ENCODE assay signal across 15 cellular contexts in genomic region chr1:27057801-27058647, GRCh38. TPM values are rescaled to one million over a fixed set of nuclear protein-coding genes. Genes with fewer than 3 reads are reported as not detected.
DNase-seq lines count a peak whose midpoint lies in the region; ATAC-seq and TF ChIP-seq lines count a peak whose summit lies in the region.
"Had no signal": no experiment of that assay in that cellular context is flagged by ENCODE, and none has a peak within 500 bp of the region (broad histone marks: within the 10 kb centered on the region; RNA-seq: fewer than 3 reads in every experiment).

No MANE protein-coding gene starts in this region.

- intact Hi-C loops in activated CD4-positive, alpha-beta T cell treated with anti-CD3 and anti-CD28 coated beads for 36 hours (cut with DNase I, micrococcal nuclease), result no loop called here
- intact Hi-C loops in naive thymus-derived CD4-positive, alpha-beta T cell (cut with micrococcal nuclease), result no loop called here

- peaks cover 2% of the 10 kb centered on the region for H3K27me3 Mint-ChIP-seq in endodermal cell (ENCODE audit: insufficient read depth)
- no peaks in the 10 kb centered on the region for H3K27me3 Mint-ChIP-seq in osteocyte (ENCODE audit: unreplicated experiment)
- no peaks in the 10 kb centered on the region for H3K27me3 Mint-ChIP-seq in activated CD4-positive, alpha-beta T cell treated with anti-CD3 and anti-CD28 coated beads for 36 hours
- peaks cover 0 to 2% (median 0%) of the 10 kb centered on the region in 5 donors for H3K27me3 Mint-ChIP-seq in naive thymus-derived CD4-positive, alpha-beta T cell
- H3K27me3 Mint-ChIP-seq: IgD-negative memory B cell; naive thymus-derived CD8-positive, alpha-beta T cell had no signal

- H3K36me3 Mint-ChIP-seq in endodermal cell (ENCODE audit: low read depth) (no peaks in the 10 kb centered on the region), osteocyte (ENCODE audit: unreplicated experiment) (no peaks in the 10 kb centered on the region)
- H3K36me3 Mint-ChIP-seq in activated CD4-positive, alpha-beta T cell treated with anti-CD3 and anti-CD28 coated beads for 36 hours (ENCODE audit: low read depth), result no peaks in the 10 kb centered on the region
- H3K36me3 Mint-ChIP-seq in naive thymus-derived CD4-positive, alpha-beta T cell, result no peaks in the 10 kb centered on the region
- H3K36me3 Mint-ChIP-seq: CD4-positive, CD25-positive, alpha-beta regulatory T cell; IgD-negative memory B cell; naive thymus-derived CD8-positive, alpha-beta T cell had no signal

- H3K4me3 ChIP-seq in endodermal cell (ENCODE audit: low read length), result no peak overlapping the region
- no peak overlapping the region for H3K4me3 ChIP-seq in naive thymus-derived CD4-positive, alpha-beta T cell (ENCODE audit: low read length)
- H3K4me3 ChIP-seq: Peyer's patch, thoracic aorta had no signal

- H3K4me1 Mint-ChIP-seq in endodermal cell (peaks cover 20% of the 10 kb centered on the region), osteocyte (ENCODE audit: unreplicated experiment) (peaks cover 11% of the 10 kb centered on the region)
- H3K4me1 Mint-ChIP-seq in activated CD4-positive, alpha-beta T cell treated with anti-CD3 and anti-CD28 coated beads for 36 hours, result no peaks in the 10 kb centered on the region
- H3K4me1 Mint-ChIP-seq in naive thymus-derived CD4-positive, alpha-beta T cell, result no peaks in the 10 kb centered on the region
- H3K4me1 Mint-ChIP-seq: CD4-positive, CD25-positive, alpha-beta regulatory T cell; IgD-negative memory B cell; naive thymus-derived CD8-positive, alpha-beta T cell had no signal

- no peaks in the 10 kb centered on the region for H3K9me3 ChIP-seq in endodermal cell (ENCODE audit: control insufficient read depth, low read length)
- H3K9me3 ChIP-seq in naive thymus-derived CD4-positive, alpha-beta T cell (ENCODE audit: control insufficient read depth in 2 of 3, low read length in 3 of 3), result no peaks in the 10 kb centered on the region
- H3K9me3 ChIP-seq: Peyer's patch, thoracic aorta had no signal

- no peaks in the 10 kb centered on the region for H3K27me3 ChIP-seq in endodermal cell (ENCODE audit: control insufficient read depth, insufficient read depth, low read length, poor library complexity, severe bottlenecking)
- no peaks in the 10 kb centered on the region for H3K27me3 ChIP-seq in naive thymus-derived CD4-positive, alpha-beta T cell (ENCODE audit: control insufficient read depth in 2 of 2, insufficient read depth in 2 of 2, low read length in 2 of 2)
- H3K27me3 ChIP-seq: Peyer's patch had no signal

- peaks cover 4% of the 10 kb centered on the region for H3K4me1 ChIP-seq in endodermal cell (ENCODE audit: control insufficient read depth, insufficient read depth, low read length)
- no peaks in the 10 kb centered on the region for H3K4me1 ChIP-seq in naive thymus-derived CD4-positive, alpha-beta T cell (ENCODE audit: control insufficient read depth in 2 of 2, insufficient read depth in 2 of 2, low read length in 2 of 2)

- H3K4me3 Mint-ChIP-seq in endodermal cell, result no peak overlapping the region
- H3K4me3 Mint-ChIP-seq in osteocyte (ENCODE audit: unreplicated experiment), result no peak overlapping the region
- no peak overlapping the region for H3K4me3 Mint-ChIP-seq in activated CD4-positive, alpha-beta T cell treated with anti-CD3 and anti-CD28 coated beads for 36 hours
- H3K4me3 Mint-ChIP-seq in naive thymus-derived CD4-positive, alpha-beta T cell, result no peak overlapping the region
- H3K4me3 Mint-ChIP-seq: activated T-cell treated with anti-CD3 and anti-CD28 coated beads, Interleukin-2, amount 50 U/mL, for 72 hours; CD4-positive, CD25-positive, alpha-beta regulatory T cell; IgD-negative memory B cell; naive thymus-derived CD8-positive, alpha-beta T cell had no signal

- WGBS in endodermal cell (ENCODE audit: insufficient coverage in 1 of 2, insufficient read length in 1 of 2), 2 experiments, result 72 to 74% methylated on average over 11 to 13 of the region's 13 CpGs

- H3K36me3 ChIP-seq in endodermal cell (ENCODE audit: control insufficient read depth, insufficient read depth, low read length), result no peaks in the 10 kb centered on the region
- no peaks in the 10 kb centered on the region for H3K36me3 ChIP-seq in naive thymus-derived CD4-positive, alpha-beta T cell (ENCODE audit: control insufficient read depth in 2 of 3, insufficient read depth in 3 of 3, low read length in 3 of 3)
- H3K36me3 ChIP-seq: Peyer's patch, thoracic aorta had no signal

- no peak for TF ChIP-seq CTCF in endodermal cell (conservative IDR thresholded peaks at IDR 0.05)
- no peak for TF ChIP-seq CTCF in osteocyte (IDR thresholded peaks at IDR 0.05)

- ATAC-seq in GM21526 (IDR thresholded peaks at IDR 0.05; ENCODE audit: low FRiP score, unreplicated experiment) (no peak), GM18907 (IDR thresholded peaks at IDR 0.05; ENCODE audit: unreplicated experiment) (no peak)
- ATAC-seq in activated CD4-positive, alpha-beta T cell treated with anti-CD3 and anti-CD28 coated beads for 36 hours, result no peak
- ATAC-seq in naive thymus-derived CD4-positive, alpha-beta T cell, result no peak
- ATAC-seq: activated T-cell treated with anti-CD3 and anti-CD28 coated beads, Interleukin-2, amount 50 U/mL, for 72 hours; naive thymus-derived CD8-positive, alpha-beta T cell had no signal

- POLR2A ChIA-PET in activated CD4-positive, alpha-beta T cell treated with anti-CD3 and anti-CD28 coated beads for 36 hours (lab: Charles Lee), result no interaction called here
- POLR2A ChIA-PET in naive thymus-derived CD4-positive, alpha-beta T cell (lab: Charles Lee), result no interaction called here

- H3K9me3 Mint-ChIP-seq in endodermal cell (peaks cover 4% of the 10 kb centered on the region), osteocyte (ENCODE audit: unreplicated experiment) (no peaks in the 10 kb centered on the region)
- H3K9me3 Mint-ChIP-seq in activated CD4-positive, alpha-beta T cell treated with anti-CD3 and anti-CD28 coated beads for 36 hours (ENCODE audit: low read depth), result no peaks in the 10 kb centered on the region
- H3K9me3 Mint-ChIP-seq in naive thymus-derived CD4-positive, alpha-beta T cell, result no peaks in the 10 kb centered on the region
- H3K9me3 Mint-ChIP-seq: activated T-cell treated with anti-CD3 and anti-CD28 coated beads, Interleukin-2, amount 50 U/mL, for 72 hours; IgD-negative memory B cell; naive thymus-derived CD8-positive, alpha-beta T cell had no signal

- no peak overlapping the region for H3K9ac ChIP-seq in endodermal cell (ENCODE audit: extremely low read depth, low read length, poor library complexity, severe bottlenecking)

- DNase-seq in GM03348 (ENCODE audit: low spot score), result peak; percentile 36
- DNase-seq in NCI-H524 (lab: John Stamatoyannopoulos, UW), result peak; percentile 34 to 80
- peak; percentile 75 for DNase-seq in endodermal cell
- no peak for DNase-seq in osteocyte (ENCODE audit: extremely low spot score, unreplicated experiment)
- no peak for DNase-seq in activated CD4-positive, alpha-beta T cell treated with anti-CD3 and anti-CD28 coated beads for 36 hours
- DNase-seq in naive thymus-derived CD4-positive, alpha-beta T cell, result no peak
- DNase-seq: activated T-cell treated with anti-CD3 and anti-CD28 coated beads, Interleukin-2, amount 50 U/mL, for 72 hours; CD4-positive, CD25-positive, alpha-beta regulatory T cell; naive thymus-derived CD8-positive, alpha-beta T cell; Peyer's patch; stimulated activated CD4-positive, alpha-beta T cell treated with anti-CD3 and anti-CD28 coated beads, Interleukin-4, amount 100 ng/mL, for 1 hour had no signal

- H3K27ac Mint-ChIP-seq in endodermal cell, result no peak overlapping the region
- H3K27ac Mint-ChIP-seq in osteocyte (ENCODE audit: unreplicated experiment), result peak overlapping the region; percentile 44
- no peak overlapping the region for H3K27ac Mint-ChIP-seq in activated CD4-positive, alpha-beta T cell treated with anti-CD3 and anti-CD28 coated beads for 36 hours
- peak overlapping the region in 1 of 9 donors; percentile 36 for H3K27ac Mint-ChIP-seq in naive thymus-derived CD4-positive, alpha-beta T cell
- H3K27ac Mint-ChIP-seq: activated T-cell treated with anti-CD3 and anti-CD28 coated beads, Interleukin-2, amount 50 U/mL, for 72 hours; IgD-negative memory B cell had no signal

- CTCF ChIA-PET in activated CD4-positive, alpha-beta T cell treated with anti-CD3 and anti-CD28 coated beads for 36 hours (lab: Charles Lee), result interaction anchor here (1.5 kb wide), 1 partner anchor 12 kb away, joined by 9 read pairs; no protein-coding TSS in a partner anchor
- CTCF ChIA-PET in naive thymus-derived CD4-positive, alpha-beta T cell (lab: Charles Lee), result interaction anchor here (1.0 to 5.2 kb wide), 2 partner anchors 13 to 40 kb away, joined by 3 to 31 read pairs; no protein-coding TSS in a partner anchor

- H3K27ac ChIP-seq in endodermal cell (ENCODE audit: low read depth, low read length), result peak overlapping the region; percentile 16
- H3K27ac ChIP-seq in naive thymus-derived CD4-positive, alpha-beta T cell (ENCODE audit: low read depth, low read length), result no peak overlapping the region
- H3K27ac ChIP-seq: thoracic aorta had no signal

RNA-seq across cellular contexts. Expression of gene TENT5B, which starts 45.4 kb away (rescaled TPM):
- 10 to 100 TPM in 1 of 2 donors, 1 to 10 TPM in 1; 9.4 to 19.0 TPM for total RNA-seq in endodermal cell
- polyA plus RNA-seq in endodermal cell (2013, experiment 1 of 2), result 8.7 TPM
- 7.7 TPM for polyA plus RNA-seq in endodermal cell (2013, experiment 2 of 2)
- 6.8 and 7.9 TPM in 2 replicates for total RNA-seq in osteocyte
- total RNA-seq in activated CD4-positive, alpha-beta T cell treated with anti-CD3 and anti-CD28 coated beads for 36 hours, result not detected
- total RNA-seq in naive thymus-derived CD4-positive, alpha-beta T cell, result under 1 TPM in 1 of 5 experiments, not detected in 4; 0.88 TPM
- not detected for polyA plus RNA-seq in naive thymus-derived CD4-positive, alpha-beta T cell
- total RNA-seq: CD4-positive, CD25-positive, alpha-beta regulatory T cell; naive thymus-derived CD8-positive, alpha-beta T cell had no signal
- polyA plus RNA-seq: CD4-positive, CD25-positive, alpha-beta regulatory T cell; IgD-negative memory B cell; naive thymus-derived CD8-positive, alpha-beta T cell had no signal

Comparison
In these comparisons a context has a peak if more than half of its experiments do, and no peak if none do; other contexts are left out.
1. DNase-seq: peak in GM03348 (single experiment), NCI-H524 (2 of 2) and endodermal cell (single experiment); none in osteocyte (single experiment), activated CD4-positive, alpha-beta T cell treated with anti-CD3 and anti-CD28 coated beads for 36 hours (single experiment) and naive thymus-derived CD4-positive, alpha-beta T cell (0 of 9).